ENCODE assay signal across 24 cellular contexts in the genomic region with DNA sequence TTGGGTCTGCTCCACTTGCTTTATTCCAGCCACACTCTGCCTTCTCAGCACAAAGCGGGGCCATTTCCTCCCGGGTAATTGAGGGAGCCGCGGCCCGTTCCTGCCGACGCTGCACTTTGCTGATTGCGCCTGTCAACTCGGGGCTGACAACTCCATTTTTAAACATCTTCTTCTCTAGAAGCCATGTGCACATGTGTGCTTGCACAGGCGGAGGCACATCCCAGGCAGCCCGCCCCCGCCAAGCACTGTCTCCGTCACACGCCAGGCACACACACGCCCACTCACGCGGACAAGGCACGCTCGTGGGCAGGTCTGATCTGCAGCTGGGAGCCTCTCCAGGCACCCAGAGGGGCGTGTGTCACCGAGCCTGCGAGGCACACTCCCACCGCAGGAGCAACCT.
DNase-seq lines count a peak whose midpoint lies in the region; ATAC-seq, FAIRE-seq and TF ChIP-seq lines count a peak whose summit lies in the region.
"Had no signal": no experiment of that assay in that cellular context is flagged by ENCODE, and none has a peak within 500 bp of the region (broad histone marks: within the 10 kb centered on the region; RNA-seq: fewer than 3 reads in every experiment).

No MANE protein-coding gene starts in this region.

- ATAC-seq in A549 = no peak

- H3K23me2 ChIP-seq in H1 (ENCODE audit: low read depth, low read length) = no peaks in the 10 kb centered on the region

- no peaks in the 10 kb centered on the region for H3K36me3 ChIP-seq in BLaER1
- H3K36me3 ChIP-seq in H1 (ENCODE audit: control insufficient read depth in 2 of 4, insufficient read depth in 4 of 4, low read length in 3 of 4) = no peaks in the 10 kb centered on the region; a peak in 1 of 8 replicates
- H3K36me3 ChIP-seq: brain microvascular endothelial cell, ovary, spleen, upper lobe of left lung had no signal

- H2BK15ac ChIP-seq in H1 (ENCODE audit: low read length) = 0 out of 2 replicates have a peak overlapping the region, but pooled peaks have one; percentile 89

- peak overlapping the region; percentile 14 for H3K4ac ChIP-seq in H1 (replicated peaks; ENCODE audit: insufficient read length, low read depth, low read length)

- TF ChIP-seq CTCF in A549 (IDR thresholded peaks at IDR 0.05) (no peak), H1 (IDR thresholded peaks at IDR 0.05; ENCODE audit: control extremely low read depth in 1 of 3, insufficient read depth in 1 of 3, low read depth in 1 of 3, low read length in 3 of 3) (no peak)

- H3K79me2 ChIP-seq in H1 (ENCODE audit: control insufficient read depth in 1 of 2, insufficient read depth in 2 of 2, low read length in 2 of 2) = no peaks in the 10 kb centered on the region

- H3K27ac ChIP-seq in A549 (no peak overlapping the region), BLaER1 (no peak overlapping the region), H1 (ENCODE audit: low read depth, low read length) (no peak overlapping the region)
- H3K27ac ChIP-seq: brain microvascular endothelial cell, ovary, spleen, upper lobe of left lung, VCaP had no signal

- H2BK12ac ChIP-seq in H1 (ENCODE audit: low read depth, low read length) = no peak overlapping the region

- H2BK5ac ChIP-seq in H1 (ENCODE audit: low read depth, low read length) = 0 out of 2 replicates have a peak overlapping the region, but pooled peaks have one; percentile 20

- no peak overlapping the region for H2AFZ ChIP-seq in H1 (ENCODE audit: low read length)

- TF ChIP-seq EP300 in A549 (IDR thresholded peaks at IDR 0.05) (no peak), H1 (IDR thresholded peaks at IDR 0.05; ENCODE audit: borderline replicate concordance in 1 of 2, low read depth in 2 of 2, low read length in 2 of 2) (no peak)

- H2BK120ac ChIP-seq in H1 (replicated peaks; ENCODE audit: low read depth, low read length) = no peak overlapping the region

- TF ChIP-seq RAD21 in A549 (conservative IDR thresholded peaks at IDR 0.05 in 1 of 2, IDR thresholded peaks at IDR 0.05 in 1 of 2) (no peak), H1 (IDR thresholded peaks at IDR 0.05 in 1 of 2, conservative IDR thresholded peaks at IDR 0.05 in 1 of 2; ENCODE audit: low read depth in 2 of 2, low read length in 2 of 2) (no peak)

- WGBS in A549 (ENCODE audit: missing lambda C conversion rate) = 83% methylated on average over 23 of the region's 23 CpGs
- WGBS in H1 (ENCODE audit: extremely low coverage in 1 of 2, insufficient coverage in 1 of 2, insufficient read length in 1 of 2, insufficient replicate concordance in 2 of 2, low coverage in 1 of 2, low lambda C conversion rate in 2 of 2, missing lambda C conversion rate in 1 of 2), 2 experiments = 95% methylated on average over 23 of the region's 23 CpGs; no CpG with 5 or more reads in 1 of the 2 experiments

- H2BK20ac ChIP-seq in H1 (ENCODE audit: low read length) = no peak overlapping the region

- H4K8ac ChIP-seq in H1 (ENCODE audit: extremely low read depth, insufficient read depth, low read length) = no peak overlapping the region; the same call in 1 of the 2 replicates

- no peak for DNase-seq in A549 (ENCODE audit: low read depth in 1 of 2, low spot score in 1 of 2)
- DNase-seq in H1 (ENCODE audit: low read depth in 1 of 2, low spot score in 2 of 2) = no peak
- peak in 42 of 56 donors; percentile 5 to 87 (median 50) for DNase-seq in nucleus accumbens (lab: John Stamatoyannopoulos, UW)
- DNase-seq in NCI-H524 (lab: John Stamatoyannopoulos, UW) = no peak
- DNase-seq in CD1c-positive myeloid dendritic cell (ENCODE audit: extremely low spot score) = no peak
- no peak for DNase-seq in NCI-H1930 (lab: John Stamatoyannopoulos, UW)
- DNase-seq: activated CD4-positive, alpha-beta T cell treated with anti-CD3 and anti-CD28 coated beads for 48 hours; activated naive CD4-positive, alpha-beta T cell; activated T-cell treated with anti-CD3 and anti-CD28 coated beads, Interleukin-2, amount 50 U/mL, for 24 hours; brain microvascular endothelial cell; CD4-positive, alpha-beta T cell; GOT3; Kasumi-1; left ventricle myocardium superior; MV-4-11; naive thymus-derived CD4-positive, alpha-beta T cell; NCI-H2029 treated with DMSO at 0.1 percent for 48 hours; NCI-H510A; ovary; spleen had no signal

- H4K20me1 ChIP-seq in BLaER1 (peaks cover 4% of the 10 kb centered on the region; the same call in 1 of the 2 replicates), H1 (replicated peaks in 1 of 2; ENCODE audit: control insufficient read depth in 1 of 2, insufficient read depth in 2 of 2, low read length in 2 of 2) (peaks cover 4 to 19% of the 10 kb centered on the region in 2 experiments)

- H3K79me1 ChIP-seq in H1 (ENCODE audit: low read depth, low read length) = peaks cover 5% of the 10 kb centered on the region

- H3K4me2 ChIP-seq in A549 (no peak overlapping the region), BLaER1 (peak overlapping the region; percentile 97), H1 (ENCODE audit: insufficient read depth in 1 of 2, low read depth in 2 of 2, low read length in 2 of 2) (no peak overlapping the region)

- H3K9me3 ChIP-seq in A549 (no peaks in the 10 kb centered on the region), BLaER1 (no peaks in the 10 kb centered on the region), H1 (ENCODE audit: insufficient read depth in 2 of 2, low read depth in 1 of 2, low read length in 1 of 2) (no peaks in the 10 kb centered on the region; a peak in 1 of 4 replicates)
- H3K9me3 ChIP-seq: ovary, spleen, upper lobe of left lung had no signal

- no peak overlapping the region for H3K56ac ChIP-seq in H1 (replicated peaks; ENCODE audit: insufficient read length, low read depth, low read length)

- no peak for FAIRE-seq in A549 (lab: Jason Lieb, UNC)
- no peak for FAIRE-seq in H1 (lab: Jason Lieb, UNC)
- FAIRE-seq: keratinocyte had no signal

- CTCF ChIA-PET in A549 (lab: Yijun Ruan, JAX) = no interaction called here
- CTCF ChIA-PET in H1 (lab: Charles Lee; ENCODE audit: partially characterized antibody) = interaction anchor here (1.0 to 1.6 kb wide), 2 partner anchors 30 to 39 kb away, joined by 3 read pairs; no protein-coding TSS in a partner anchor

- no peak overlapping the region for H3K18ac ChIP-seq in H1 (ENCODE audit: extremely low read depth, low read length)

- no peak overlapping the region for H3K14ac ChIP-seq in H1 (ENCODE audit: insufficient read length)

- POLR2A ChIA-PET in A549 (lab: Yijun Ruan, JAX) = no interaction called here
- POLR2A ChIA-PET in H1 (lab: Charles Lee; ENCODE audit: partially characterized antibody) = no interaction called here

- no peak overlapping the region for H3K4me3 ChIP-seq in A549
- H3K4me3 ChIP-seq in BLaER1 = no peak overlapping the region
- no peak overlapping the region for H3K4me3 ChIP-seq in H1 (ENCODE audit: extremely low read depth in 1 of 4, insufficient read depth in 2 of 4, low read depth in 3 of 4, low read length in 4 of 4)
- H3K4me3 ChIP-seq: ovary, spleen, upper lobe of left lung had no signal

- no peaks in the 10 kb centered on the region for H3K4me1 ChIP-seq in A549
- peaks cover 86% of the 10 kb centered on the region for H3K4me1 ChIP-seq in BLaER1
- H3K4me1 ChIP-seq in H1 (replicated peaks in 1 of 4; ENCODE audit: control insufficient read depth in 3 of 4, insufficient read depth in 4 of 4, low read length in 3 of 4) = no peaks in the 10 kb centered on the region; a peak in 3 of 7 replicates
- H3K4me1 ChIP-seq: upper lobe of left lung had no signal

- H4K91ac ChIP-seq in H1 (replicated peaks; ENCODE audit: insufficient read length, low read length) = no peak overlapping the region

- H3K27me3 ChIP-seq in BLaER1 (peaks cover 27% of the 10 kb centered on the region), H1 (replicated peaks in 1 of 4; ENCODE audit: control insufficient read depth in 3 of 4, extremely low read depth in 1 of 4, insufficient read depth in 3 of 4, low read length in 3 of 4) (no peaks in the 10 kb centered on the region)
- H3K27me3 ChIP-seq: ovary, upper lobe of left lung had no signal

- H3K23ac ChIP-seq in H1 (ENCODE audit: insufficient read length) = no peak overlapping the region

- no peak overlapping the region for H4K5ac ChIP-seq in H1 (ENCODE audit: insufficient read length, low read depth, low read length)

- no peak for TF ChIP-seq POLR2A in A549 (IDR thresholded peaks at IDR 0.05; ENCODE audit: low read length)
- TF ChIP-seq POLR2A in H1 (IDR thresholded peaks at IDR 0.05; ENCODE audit: control extremely low read depth in 1 of 2, low read depth in 2 of 2, low read length in 2 of 2) = no peak

- no peak overlapping the region for H3K9ac ChIP-seq in BLaER1
- no peak overlapping the region for H3K9ac ChIP-seq in H1 (replicated peaks in 1 of 4; ENCODE audit: extremely low read depth in 1 of 4, low read depth in 3 of 4, low read length in 3 of 4)

- peak overlapping the region; percentile 17; the same call in 1 of the 2 replicates for H2AK5ac ChIP-seq in H1 (ENCODE audit: low read depth, low read length)

TF ChIP-seq in A549, 52 proteins besides CTCF, POLR2A, EP300 and RAD21 (continues in another document):
- TF ChIP-seq RNF2 (IDR thresholded peaks at IDR 0.05; ENCODE audit: borderline replicate concordance, low read depth) (no peak), EHF (CRISPR knock-in tag; IDR thresholded peaks at IDR 0.05) (no peak), HOXA7 (CRISPR knock-in tag; IDR thresholded peaks at IDR 0.05) (no peak), RARB (CRISPR knock-in tag; IDR thresholded peaks at IDR 0.05) (no peak), TFCP2L1 (CRISPR knock-in tag; IDR thresholded peaks at IDR 0.05) (no peak), TP53 (CRISPR knock-in tag; IDR thresholded peaks at IDR 0.05) (no peak), MAFK (IDR thresholded peaks at IDR 0.05; ENCODE audit: partially characterized antibody) (peak; percentile 58)

TF ChIP-seq in H1, 55 proteins besides CTCF, POLR2A, EP300 and RAD21:
- TF ChIP-seq CTBP2 (IDR thresholded peaks at IDR 0.05; ENCODE audit: borderline replicate concordance, insufficient read depth, insufficient read length, low read length) (no peak), MAFK (IDR thresholded peaks at IDR 0.05; ENCODE audit: low read depth, low read length) (no peak; the same call in 1 of the 2 replicates)

Comparison
In these comparisons a context has a peak if more than half of its experiments do, and no peak if none do; other contexts are left out.
1. DNase-seq: peak in nucleus accumbens (42 of 56); none in A549 (0 of 2), H1 (0 of 2), NCI-H524 (0 of 2), CD1c-positive myeloid dendritic cell (single experiment) and NCI-H1930 (0 of 2).
2. Of the 18 proteins assayed by ChIP-seq in both H1 and A549: peak only in H1: none; only in A549: MAFK; in both: none; in neither: 17.